Comparison of ENCODE assay signal across 11 cellular contexts in the genomic region with DNA sequence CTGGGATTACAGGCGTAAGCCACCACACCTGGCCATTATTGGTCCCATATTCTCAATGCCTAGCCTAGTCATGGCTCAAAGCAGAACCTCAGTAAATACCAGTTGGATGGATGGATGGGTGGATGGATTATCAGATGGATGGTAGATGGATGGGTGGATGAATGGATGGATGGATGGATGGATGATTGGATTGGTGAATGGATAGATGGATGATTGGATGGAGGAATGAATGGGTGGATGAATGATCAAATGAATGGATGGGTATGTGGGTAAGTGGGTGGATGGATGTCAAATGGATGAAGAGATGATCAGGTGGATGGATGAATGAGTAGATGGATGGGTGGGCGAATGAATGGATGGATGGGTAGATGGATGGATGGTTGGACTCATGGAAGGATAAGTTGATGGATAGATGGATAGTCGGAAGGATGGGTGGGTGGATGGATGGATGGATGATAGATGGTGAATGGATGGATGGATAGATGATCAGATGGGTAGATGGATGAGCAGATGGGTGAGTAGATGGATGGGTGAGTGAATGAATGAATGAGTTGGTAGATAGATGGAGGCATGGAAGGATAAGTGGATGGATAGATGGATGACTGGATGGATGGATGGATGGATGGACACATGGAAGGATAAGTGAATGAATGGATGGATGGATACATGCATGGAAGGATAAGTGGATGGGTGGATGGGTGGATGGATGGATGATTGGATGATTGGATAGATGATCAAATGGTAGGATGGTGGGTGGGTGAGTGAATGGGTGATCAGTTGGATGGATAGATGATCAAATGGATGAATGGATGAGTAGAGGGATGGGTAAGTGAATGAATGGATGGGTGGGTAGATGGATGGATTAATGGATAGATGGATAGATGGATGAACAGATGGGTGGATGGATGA. TPM values are rescaled to one million over a fixed set of nuclear protein-coding genes. Genes with fewer than 3 reads are reported as not detected.
"Had no signal": no experiment of that assay in that cellular context is flagged by ENCODE, and none has a peak within 500 bp of the region (broad histone marks: within the 10 kb centered on the region; RNA-seq: fewer than 3 reads in every experiment).

No MANE protein-coding gene starts in this region.

- H2AFZ ChIP-seq: GM23248 had no signal

- H3K9ac ChIP-seq: GM23248, KMS-11 had no signal

- H3K27ac ChIP-seq: GM23248, HL-60, KMS-11 had no signal

- H3K4me3 ChIP-seq: GM23248 had no signal

- H3K4me2 ChIP-seq: KMS-11 had no signal

- DNase-seq: GM23248, GOT3, H9, HCEC 1CT, HFFc6, Karpas-422, KBM-7 had no signal

- FAIRE-seq: H54 had no signal

RNA-seq across cellular contexts. Expression of gene CFAP99, which starts 28.2 kb away (rescaled TPM):
- total RNA-seq: GM23248, HFFc6, HT1080 had no signal
- polyA plus RNA-seq: GM23248 had no signal
